20 cellular contexts compared by ENCODE assay signal in the genomic region with DNA sequence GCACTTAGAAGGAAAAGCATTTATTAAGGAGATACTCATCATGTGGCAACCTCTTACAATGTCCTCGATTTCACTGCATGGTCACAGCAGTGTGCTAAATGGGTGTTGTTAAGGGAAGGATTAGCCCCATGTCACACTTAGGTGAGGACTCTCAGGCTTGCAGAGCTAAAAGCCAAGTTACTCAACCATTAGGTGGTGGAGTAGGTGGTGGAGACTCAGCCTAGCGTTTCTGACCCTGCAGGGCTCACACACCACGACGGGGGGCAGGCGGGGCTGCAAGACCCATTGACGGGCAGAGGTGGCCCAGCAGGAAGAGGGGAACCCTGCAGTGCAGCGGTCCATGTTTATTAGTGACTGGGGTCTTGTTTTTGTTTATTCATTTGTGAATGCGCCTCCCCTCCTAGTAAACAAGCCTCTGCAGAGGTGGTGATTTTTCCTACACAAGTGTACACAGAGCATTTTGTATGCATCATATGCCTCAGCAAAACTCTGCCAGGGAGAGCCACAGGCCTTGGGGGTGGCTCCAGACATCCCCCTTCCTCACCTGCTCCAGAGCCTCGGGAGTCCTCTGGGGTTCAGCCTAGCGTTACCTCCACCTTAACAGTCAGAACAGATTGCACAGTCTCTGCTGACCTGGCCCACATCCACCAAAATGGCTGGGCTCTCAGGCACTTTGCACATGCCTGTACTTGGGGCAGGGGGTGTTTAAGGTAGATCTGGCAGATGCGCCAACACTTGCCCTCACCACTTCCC.
DNase-seq lines count a peak whose midpoint lies in the region; ATAC-seq and TF ChIP-seq lines count a peak whose summit lies in the region.
"Had no signal": no experiment of that assay in that cellular context is flagged by ENCODE, and none has a peak within 500 bp of the region (broad histone marks: within the 10 kb centered on the region; RNA-seq: fewer than 3 reads in every experiment).

No MANE protein-coding gene starts in this region.

- intact Hi-C loops in IMR-90 (cut with micrococcal nuclease) = no loop called here

- H3K9ac ChIP-seq in IMR-90 (ENCODE audit: low read depth, low read length) = no peak overlapping the region
- no peak overlapping the region for H3K9ac ChIP-seq in neuronal stem cell (ENCODE audit: low read depth, low read length, poor library complexity)

- H2BK120ac ChIP-seq in IMR-90 (ENCODE audit: low read depth, low read length) (no peak overlapping the region), neuronal stem cell (ENCODE audit: low read depth, low read length) (peak overlapping the region; percentile 6)

- no peak overlapping the region for H4K5ac ChIP-seq in IMR-90 (ENCODE audit: low read depth, low read length)

- no peak overlapping the region for H3K4ac ChIP-seq in IMR-90 (ENCODE audit: low read depth, low read length)
- H3K4ac ChIP-seq in neuronal stem cell (ENCODE audit: low read length) = no peak overlapping the region

- no TSS peak for BruUV-seq in IMR-90 (replicated peaks; lab: Mats Ljungman, UMichigan)

- H3K14ac ChIP-seq in IMR-90 (replicated peaks; ENCODE audit: low read depth, low read length) (no peak overlapping the region), neuronal stem cell (ENCODE audit: low read length) (no peak overlapping the region)

- CTCF ChIA-PET in IMR-90 (lab: Yijun Ruan, JAX) = interaction anchor here (0.9 to 1.2 kb wide), 2 partner anchors 134 to 536 kb away, joined by 3 read pairs; no protein-coding TSS in a partner anchor

- peak overlapping the region; percentile 16 for H2BK12ac ChIP-seq in neuronal stem cell (ENCODE audit: low read length)

- no peaks in the 10 kb centered on the region for H3K9me1 ChIP-seq in IMR-90 (ENCODE audit: insufficient read depth, low read length)

- dilution Hi-C loops in IMR-90 (cut with HindIII; ENCODE audit: low sequenced_read_pairs, unreplicated experiment) = no loop called here

- no peak overlapping the region for H3K56ac ChIP-seq in IMR-90 (ENCODE audit: extremely low read depth, insufficient read depth, low read length)

- H3K27ac ChIP-seq in IMR-90 (ENCODE audit: insufficient read depth, low read length) (no peak overlapping the region), neuronal stem cell (replicated peaks; ENCODE audit: low read length) (no peak overlapping the region)

- H4K8ac ChIP-seq in IMR-90 (ENCODE audit: low read depth in 2 of 2, low read length in 2 of 2) (no peak overlapping the region), neuronal stem cell (ENCODE audit: low read depth, low read length) (no peak overlapping the region)

- H3K4me3 ChIP-seq in IMR-90 (ENCODE audit: insufficient read depth, low read depth, low read length) (no peak overlapping the region), neuronal stem cell (ENCODE audit: low read length in 2 of 2) (no peak overlapping the region)

- DNase-seq in ELF-1 (ENCODE audit: low read depth, low spot score) (peak; percentile 41), IMR-90 (no peak), iPS-NIHi7 (ENCODE audit: extremely low spot score) (peak; percentile 31), neuronal stem cell (ENCODE audit: low spot score) (no peak), dedifferentiated amniotic fluid mesenchymal stem cell (ENCODE audit: extremely low spot score) (no peak), MV-4-11 (lab: John Stamatoyannopoulos, UW) (no peak)
- DNase-seq: C1 segment of cervical spinal cord; CD4-positive, alpha-beta memory T cell; COR-L47; H9; KBM-7; NCI-H1105 treated with DMSO at 0.1 percent for 48 hours; NCI-H146; NCI-H1930; NCI-H2107; NCI-H446 treated with DMSO at 0.1 percent for 48 hours; NCI-H526 treated with DMSO at 0.1 percent for 48 hours; RPMI8226; SHP77 had no signal

- no peaks in the 10 kb centered on the region for H3K4me1 ChIP-seq in IMR-90 (ENCODE audit: control insufficient read depth, insufficient read depth, low read length)
- H3K4me1 ChIP-seq in neuronal stem cell (ENCODE audit: control insufficient read depth in 2 of 2, insufficient read depth in 1 of 2, low read depth in 1 of 2, low read length in 2 of 2) = peaks cover 7 to 22% of the 10 kb centered on the region in 2 donors

- no peak overlapping the region for H2AFZ ChIP-seq in IMR-90 (replicated peaks; ENCODE audit: low read length, poor library complexity)
- no peak overlapping the region for H2AFZ ChIP-seq in neuronal stem cell (ENCODE audit: low read length)

- H3K4me2 ChIP-seq in IMR-90 (ENCODE audit: low read depth, low read length) (no peak overlapping the region), neuronal stem cell (ENCODE audit: insufficient read depth, low read length, poor library complexity, severe bottlenecking) (no peak overlapping the region)

- no peaks in the 10 kb centered on the region for H4K20me1 ChIP-seq in IMR-90 (ENCODE audit: insufficient read depth, low read length)

- no peak for TF ChIP-seq POLR2A in IMR-90 (IDR thresholded peaks at IDR 0.05; ENCODE audit: low read depth, low read length)

- H3K18ac ChIP-seq in IMR-90 (ENCODE audit: low read depth, low read length) = no peak overlapping the region
- peak overlapping the region; percentile 27 for H3K18ac ChIP-seq in neuronal stem cell (ENCODE audit: low read length)

- H2BK5ac ChIP-seq in IMR-90 (ENCODE audit: low read depth, low read length, poor library complexity, severe bottlenecking) (no peak overlapping the region), neuronal stem cell (ENCODE audit: low read length) (no peak overlapping the region)

- POLR2A ChIA-PET in IMR-90 (lab: Charles Lee; ENCODE audit: unreplicated experiment) = no interaction called here

- in situ Hi-C loops in IMR-90 (cut with MboI; ENCODE audit: low sequenced_read_pairs) = no loop called here

- H3K27me3 ChIP-seq in IMR-90 (ENCODE audit: control insufficient read depth, insufficient read depth, low read length) (peaks cover 49% of the 10 kb centered on the region), neuronal stem cell (ENCODE audit: control insufficient read depth in 3 of 3, insufficient read depth in 3 of 3, low read depth in 1 of 3, low read length in 3 of 3) (peaks cover 0 to 10% (median 0%) of the 10 kb centered on the region in 3 experiments)

- H2AK5ac ChIP-seq in IMR-90 (ENCODE audit: low read depth, low read length) (no peak overlapping the region), neuronal stem cell (ENCODE audit: low read depth, low read length) (peak overlapping the region; percentile 58)

- no peak overlapping the region for H2BK20ac ChIP-seq in IMR-90 (ENCODE audit: low read depth, low read length)

- H3K9me3 ChIP-seq in IMR-90 (ENCODE audit: control insufficient read depth, insufficient read depth, low read length) (0 out of 2 replicates have a peak, but pooled peaks cover 3% of the 10 kb centered on the region), neuronal stem cell (replicated peaks in 1 of 2; ENCODE audit: control insufficient read depth in 2 of 2, insufficient read depth in 1 of 2, low read depth in 1 of 2, low read length in 2 of 2) (no peaks in the 10 kb centered on the region)

- no peak overlapping the region for H2AK9ac ChIP-seq in IMR-90 (replicated peaks; ENCODE audit: low read depth, low read length, poor library complexity)

- WGBS in IMR-90 (ENCODE audit: extremely low coverage in 2 of 2, insufficient read length in 1 of 2), 2 experiments = no CpG with 5 or more reads among the region's 11 CpGs
- WGBS in neuronal stem cell (ENCODE audit: extremely low coverage in 2 of 2, insufficient read length in 2 of 2, insufficient replicate concordance in 1 of 2), 2 donors = no CpG with 5 or more reads among the region's 11 CpGs

- ATAC-seq in IMR-90 (ENCODE audit: low read depth) = no peak
- ATAC-seq in GM19395 (IDR thresholded peaks at IDR 0.05; ENCODE audit: unreplicated experiment) = no peak

- H2BK15ac ChIP-seq in IMR-90 (ENCODE audit: low read depth, low read length) (no peak overlapping the region), neuronal stem cell (ENCODE audit: low read length) (peak overlapping the region; percentile 82)

- H4K91ac ChIP-seq in IMR-90 (ENCODE audit: insufficient read depth, low read depth, low read length) = no peak overlapping the region
- no peak overlapping the region for H4K91ac ChIP-seq in neuronal stem cell (ENCODE audit: low read depth, low read length, poor library complexity)

- no peak for TF ChIP-seq CTCF in IMR-90 (conservative IDR thresholded peaks at IDR 0.05; ENCODE audit: low read depth, low read length)

- H3K79me1 ChIP-seq in IMR-90 (ENCODE audit: low read depth in 1 of 2, low read length in 2 of 2) (no peaks in the 10 kb centered on the region), neuronal stem cell (ENCODE audit: low read depth, low read length) (no peaks in the 10 kb centered on the region)

- no peak for TF ChIP-seq RAD21 in IMR-90 (IDR thresholded peaks at IDR 0.05; ENCODE audit: low read length)

- peak overlapping the region; percentile 47; the same call in 1 of the 2 replicates for H3K23ac ChIP-seq in IMR-90 (ENCODE audit: low read depth, low read length)
- no peak overlapping the region for H3K23ac ChIP-seq in neuronal stem cell (ENCODE audit: low read depth, low read length, poor library complexity)

- H3K36me3 ChIP-seq in IMR-90 (ENCODE audit: control insufficient read depth, insufficient read depth, low read length) = no peaks in the 10 kb centered on the region
- H3K36me3 ChIP-seq in neuronal stem cell (replicated peaks in 1 of 2; ENCODE audit: control insufficient read depth in 2 of 2, insufficient read depth in 2 of 2, low read length in 2 of 2) = no peaks in the 10 kb centered on the region

TF ChIP-seq in IMR-90, 13 proteins besides CTCF, POLR2A, EP300 and RAD21 (continues in another document):
- TF ChIP-seq RCOR1 (IDR thresholded peaks at IDR 0.05; ENCODE audit: insufficient replicate concordance, low read length) (no peak), SMC3 (IDR thresholded peaks at IDR 0.05; ENCODE audit: low read depth, low read length) (no peak), MAFK (IDR thresholded peaks at IDR 0.05; ENCODE audit: low read depth, low read length) (no peak), RFX5 (IDR thresholded peaks at IDR 0.05; ENCODE audit: low read depth, low read length) (no peak), CHD1 (IDR thresholded peaks at IDR 0.05; ENCODE audit: low read depth, low read length) (no peak), MAZ (IDR thresholded peaks at IDR 0.05; ENCODE audit: borderline replicate concordance, low read depth, low read length) (no peak)
- TF ChIP-seq, protein P1, sequence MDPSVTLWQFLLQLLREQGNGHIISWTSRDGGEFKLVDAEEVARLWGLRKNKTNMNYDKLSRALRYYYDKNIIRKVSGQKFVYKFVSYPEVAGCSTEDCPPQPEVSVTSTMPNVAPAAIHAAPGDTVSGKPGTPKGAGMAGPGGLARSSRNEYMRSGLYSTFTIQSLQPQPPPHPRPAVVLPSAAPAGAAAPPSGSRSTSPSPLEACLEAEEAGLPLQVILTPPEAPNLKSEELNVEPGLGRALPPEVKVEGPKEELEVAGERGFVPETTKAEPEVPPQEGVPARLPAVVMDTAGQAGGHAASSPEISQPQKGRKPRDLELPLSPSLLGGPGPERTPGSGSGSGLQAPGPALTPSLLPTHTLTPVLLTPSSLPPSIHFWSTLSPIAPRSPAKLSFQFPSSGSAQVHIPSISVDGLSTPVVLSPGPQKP (IDR thresholded peaks at IDR 0.05; ENCODE audit: borderline replicate concordance, low read depth, low read length) = no peak

Comparison
In these comparisons a context has a peak if more than half of its experiments do, and no peak if none do; other contexts are left out.
1. DNase-seq: peak in ELF-1 (single experiment) and iPS-NIHi7 (single experiment); none in IMR-90 (single experiment), neuronal stem cell (single experiment), dedifferentiated amniotic fluid mesenchymal stem cell (single experiment) and MV-4-11 (single experiment).